Comparison of ENCODE assay signal across 14 cellular contexts in the genomic region with DNA sequence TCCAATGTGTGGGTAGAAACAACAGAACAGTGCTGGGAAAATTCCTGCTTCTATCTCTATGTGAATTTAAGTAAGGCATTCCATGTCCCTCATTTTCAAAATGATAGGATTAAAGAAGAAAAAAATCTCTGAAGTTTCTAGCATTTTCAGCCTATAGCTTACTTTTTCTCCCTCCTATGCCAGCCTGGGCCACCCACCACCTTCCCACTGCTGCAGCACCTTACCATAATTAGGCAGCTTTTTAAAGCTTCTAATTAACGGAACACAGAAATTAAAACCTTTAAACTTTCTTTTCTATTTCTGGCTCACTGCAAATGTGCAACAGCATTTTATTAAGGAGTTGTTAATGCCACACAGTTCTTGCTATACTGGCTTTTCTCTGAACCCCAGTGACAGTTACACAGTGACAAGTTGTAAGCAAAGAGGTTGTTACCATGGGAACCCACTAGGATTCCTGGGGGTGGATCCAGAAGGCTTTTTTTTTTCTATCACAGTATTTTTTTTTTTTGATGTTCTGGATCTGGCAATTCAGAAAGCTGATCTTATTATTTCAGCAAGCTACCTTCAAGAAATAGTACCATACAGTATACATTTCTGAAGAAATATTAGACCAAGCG. TPM values are rescaled to one million over a fixed set of nuclear protein-coding genes. Genes with fewer than 3 reads are reported as not detected.
DNase-seq lines count a peak whose midpoint lies in the region; TF ChIP-seq lines count a peak whose summit lies in the region.
"Had no signal": no experiment of that assay in that cellular context is flagged by ENCODE, and none has a peak within 500 bp of the region (broad histone marks: within the 10 kb centered on the region; RNA-seq: fewer than 3 reads in every experiment).

No MANE protein-coding gene starts in this region.

- no peaks in the 10 kb centered on the region for H3K9me3 ChIP-seq in BLaER1 treated with 17β-estradiol and CSF1 and Interleukin-3, amounts not matched to agents 10 nM and 100 nM (replicated peaks in 1 of 11)
- H3K9me3 ChIP-seq: adrenal gland, neutrophil, thyroid gland had no signal

- peak overlapping the region; percentile 6 to 83 (median 78); a peak in 21 of 22 replicates for H3K27ac ChIP-seq in BLaER1 treated with 17β-estradiol and CSF1 and Interleukin-3, amounts not matched to agents 10 nM and 100 nM
- peak overlapping the region; percentile 63 for H3K27ac ChIP-seq in cingulate gyrus (ENCODE audit: low read depth, low read length)
- H3K27ac ChIP-seq: neutrophil had no signal

- H3K27me3 Mint-ChIP-seq in neural crest cell (ENCODE audit: low read depth), result no peaks in the 10 kb centered on the region
- H3K27me3 Mint-ChIP-seq: activated CD4-positive, alpha-beta T cell treated with anti-CD3 and anti-CD28 coated beads, Interleukin-2, amount 10 ng/mL, durations not matched to agents 7 days and 5 days had no signal

- no peaks in the 10 kb centered on the region for H3K9me3 Mint-ChIP-seq in neural crest cell
- H3K9me3 Mint-ChIP-seq: activated CD4-positive, alpha-beta T cell treated with anti-CD3 and anti-CD28 coated beads, Interleukin-2, amount 10 ng/mL, durations not matched to agents 7 days and 5 days had no signal

- H3K4me3 ChIP-seq in BLaER1 treated with 17β-estradiol and CSF1 and Interleukin-3, amounts not matched to agents 10 nM and 100 nM, result no peak overlapping the region
- H3K4me3 ChIP-seq: adrenal gland, thyroid gland had no signal

- H3K27me3 ChIP-seq in BLaER1 treated with 17β-estradiol and CSF1 and Interleukin-3, amounts not matched to agents 10 nM and 100 nM, result no peaks in the 10 kb centered on the region
- H3K27me3 ChIP-seq: adrenal gland, neutrophil, thyroid gland had no signal

- H3K4me1 Mint-ChIP-seq in neural crest cell, result peaks cover 28% of the 10 kb centered on the region

- DNase-seq in M059J (ENCODE audit: low read depth) (peak; percentile 59), neural crest cell (ENCODE audit: low read depth, low spot score) (no peak), GM03348 (ENCODE audit: low spot score) (no peak), NCI-H510A treated with DMSO at 0.1 percent for 48 hours (lab: John Stamatoyannopoulos, UW) (no peak), NOMO-1 treated with dmso at 0.1 percent for 144 hours (lab: John Stamatoyannopoulos, UW; ENCODE audit: unreplicated experiment) (no peak)
- no peak for DNase-seq in stimulated activated CD4-positive, alpha-beta T cell treated with anti-CD3 and anti-CD28 coated beads, Interleukin-4, amount 100 ng/mL, for 4 hours
- DNase-seq: activated CD4-positive, alpha-beta T cell treated with anti-CD3 and anti-CD28 coated beads, Interleukin-2, amount 10 ng/mL, durations not matched to agents 7 days and 5 days; adrenal gland; stimulated activated CD4-positive, alpha-beta T cell treated with anti-CD3 and anti-CD28 coated beads, Interleukin-4, amount 100 ng/mL, for 24 hours had no signal

- no peak for TF ChIP-seq CTCF in neural crest cell (conservative IDR thresholded peaks at IDR 0.05)

- peaks cover 90 to 100% (median 100%) of the 10 kb centered on the region in 11 experiments for H4K20me1 ChIP-seq in BLaER1 treated with 17β-estradiol and CSF1 and Interleukin-3, amounts not matched to agents 10 nM and 100 nM

- H3K27ac Mint-ChIP-seq in neural crest cell (ENCODE audit: unreplicated experiment), result no peak overlapping the region
- H3K27ac Mint-ChIP-seq: activated CD4-positive, alpha-beta T cell treated with anti-CD3 and anti-CD28 coated beads, Interleukin-2, amount 10 ng/mL, durations not matched to agents 7 days and 5 days had no signal

- H3K4me1 ChIP-seq in BLaER1 treated with 17β-estradiol and CSF1 and Interleukin-3, amounts not matched to agents 10 nM and 100 nM, result peaks cover 60 to 81% (median 71%) of the 10 kb centered on the region in 10 experiments

- H3K36me3 ChIP-seq in BLaER1 treated with 17β-estradiol and CSF1 and Interleukin-3, amounts not matched to agents 10 nM and 100 nM, result peaks cover 24 to 68% (median 62%) of the 10 kb centered on the region in 11 experiments; a peak in 21 of 22 replicates
- H3K36me3 ChIP-seq: adrenal gland, thyroid gland had no signal

- peak overlapping the region in 10 of 11 experiments; percentile 19 to 63 (median 50); a peak in 17 of 22 replicates for H3K9ac ChIP-seq in BLaER1 treated with 17β-estradiol and CSF1 and Interleukin-3, amounts not matched to agents 10 nM and 100 nM

- H3K4me2 ChIP-seq in BLaER1 treated with 17β-estradiol and CSF1 and Interleukin-3, amounts not matched to agents 10 nM and 100 nM, result peak overlapping the region; percentile 60 to 77 (median 74)

- peak overlapping the region; percentile 12 for H3K4me3 Mint-ChIP-seq in neural crest cell
- H3K4me3 Mint-ChIP-seq: activated CD4-positive, alpha-beta T cell treated with anti-CD3 and anti-CD28 coated beads, Interleukin-2, amount 10 ng/mL, durations not matched to agents 7 days and 5 days had no signal

- H3K36me3 Mint-ChIP-seq in neural crest cell (ENCODE audit: low read depth), result no peaks in the 10 kb centered on the region

RNA-seq across cellular contexts. Expression of a gene that starts 20.2 kb away (rescaled TPM):
- 50.0 and 73.1 TPM in 2 replicates for total RNA-seq in M059J (2014; rRNA removed; shearing (Covaris generic))
- 176 and 180 TPM in 2 replicates for total RNA-seq in neural crest cell

RNA-seq across cellular contexts. Expression of a gene that starts 32.7 kb away (rescaled TPM):
- total RNA-seq in M059J (2014; rRNA removed; shearing (Covaris generic)), result 183 and 234 TPM in 2 replicates
- total RNA-seq in neural crest cell, result 41.8 and 47.0 TPM in 2 replicates

RNA-seq across cellular contexts. Expression of a gene that starts 46.1 kb away (rescaled TPM):
- 26.0 and 35.4 TPM in 2 replicates for total RNA-seq in M059J (2014; rRNA removed; shearing (Covaris generic))
- 15.4 and 16.6 TPM in 2 replicates for total RNA-seq in neural crest cell

RNA-seq across cellular contexts. Expression of a gene that starts 46.2 kb away (rescaled TPM):
- 85.7 and 108 TPM in 2 replicates for total RNA-seq in M059J (2014; rRNA removed; shearing (Covaris generic))
- 172 and 178 TPM in 2 replicates for total RNA-seq in neural crest cell

RNA-seq across cellular contexts. Expression of a gene that starts 53.8 kb away (rescaled TPM):
- not detected in 2 replicates for total RNA-seq in M059J (2014; rRNA removed; shearing (Covaris generic))
- total RNA-seq in neural crest cell, result 0.35 and 0.50 TPM in 2 replicates
- total RNA-seq: epithelial cell of proximal tubule had no signal
